In the genomic region with DNA sequence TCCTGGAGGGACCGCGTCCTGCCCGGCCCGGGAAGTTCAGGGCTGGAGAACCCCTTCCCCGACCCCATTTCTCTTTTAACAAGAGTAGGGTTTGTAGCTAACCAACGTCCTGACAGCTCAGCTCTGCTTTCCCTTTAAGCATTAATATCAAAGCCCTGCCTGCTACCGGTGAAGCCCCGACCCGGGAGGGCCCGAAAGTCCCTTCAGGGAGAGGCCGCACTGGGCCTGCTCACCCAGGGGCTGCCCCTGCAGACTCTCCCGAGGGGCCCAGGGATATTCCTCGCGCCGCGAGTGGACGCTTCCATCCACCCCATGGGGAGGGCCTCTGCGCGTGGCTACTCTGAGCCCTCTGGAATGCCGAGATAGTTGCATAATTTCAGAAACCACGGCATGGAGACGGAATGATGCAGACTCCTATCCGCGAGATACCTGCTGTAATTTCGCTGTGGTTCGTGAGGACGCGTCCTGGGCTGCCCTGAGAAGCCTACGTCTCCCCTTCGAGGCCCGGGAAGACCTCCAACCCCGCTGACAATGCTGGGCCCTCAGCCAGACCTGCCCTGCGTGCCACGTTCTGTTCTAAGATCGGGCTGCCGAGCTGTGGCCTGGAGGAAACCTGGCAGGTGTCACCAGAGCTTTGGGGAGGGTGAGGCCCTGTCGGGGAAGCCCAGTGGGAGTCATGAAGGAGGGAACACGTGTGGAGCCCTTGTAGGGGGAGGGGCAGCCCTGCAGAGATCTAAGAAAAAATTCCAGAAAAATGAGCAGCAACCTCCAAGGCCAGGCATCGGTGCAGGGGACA, we compare ENCODE assay signal across 8 cellular contexts. TPM values are rescaled to one million over a fixed set of nuclear protein-coding genes. Genes with fewer than 3 reads are reported as not detected.
DNase-seq lines count a peak whose midpoint lies in the region; ATAC-seq and TF ChIP-seq lines count a peak whose summit lies in the region.

No MANE protein-coding gene starts in this region.

- WGBS in body of pancreas, 2 donors, result 21 to 29% methylated on average over 7 to 39 of the region's 39 CpGs

- intact Hi-C loops in body of pancreas (cut with DNase I), result loop anchor here (5.0 kb wide), 1 partner anchor 92 kb away; no protein-coding TSS in a partner anchor

- ATAC-seq in HG02763 (IDR thresholded peaks at IDR 0.05; ENCODE audit: unreplicated experiment), result peak; percentile 3
- no peak for ATAC-seq in body of pancreas

- peak in 2 of 3 donors; percentile 41 to 47 for TF ChIP-seq POLR2A in body of pancreas (IDR thresholded peaks at IDR 0.05)

- DNase-seq in GM13976 (ENCODE audit: low spot score), result peak; percentile 87
- DNase-seq in RPMI8226, result peak; percentile 61
- DNase-seq in body of pancreas, result peak; percentile 46 to 54 (median 51)
- DNase-seq in iris pigment epithelial cell (ENCODE audit: low read depth), result peak; percentile 74
- DNase-seq in stimulated activated CD4-positive, alpha-beta T cell treated with anti-CD3 and anti-CD28 coated beads, Interleukin-1b, Interleukin-23, amount 100 ng/mL, for 48 hours, result peak; percentile 48
- DNase-seq in NOMO-1 treated with dmso at 0.1 percent for 144 hours (lab: John Stamatoyannopoulos, UW; ENCODE audit: unreplicated experiment), result no peak
- DNase-seq in DMS153 treated with DMSO at 0.1 percent for 48 hours (lab: John Stamatoyannopoulos, UW; ENCODE audit: unreplicated experiment), result no peak

- in situ Hi-C loops in GM13976 (cut with MboI; ENCODE audit: low sequenced_read_pairs, unreplicated experiment), result no loop called here

- peak overlapping the region; percentile 93 to 99 (median 98) for H3K27ac ChIP-seq in body of pancreas

- peaks cover 46% of the 10 kb centered on the region for H3K4me1 ChIP-seq in body of pancreas

- H3K9me3 ChIP-seq in body of pancreas, result no peaks in the 10 kb centered on the region

- H3K36me3 ChIP-seq in body of pancreas (replicated peaks in 1 of 2; ENCODE audit: insufficient read depth in 1 of 2, low read depth in 2 of 2), result no peaks in the 10 kb centered on the region

- TF ChIP-seq CTCF in GM13976 (IDR thresholded peaks at IDR 0.05; ENCODE audit: borderline replicate concordance, control extremely low read depth, extremely low read depth, insufficient read depth, missing control alignments) (no peak), body of pancreas (IDR thresholded peaks at IDR 0.05) (no peak)

- peak overlapping the region; percentile 25 to 32 for H3K4me3 ChIP-seq in body of pancreas

- no peaks in the 10 kb centered on the region for H3K27me3 ChIP-seq in body of pancreas

RNA-seq across cellular contexts. Expression of a gene that starts 1.0 kb away (rescaled TPM):
- 100 to 1,000 TPM; 148 to 458 TPM for total RNA-seq in body of pancreas

RNA-seq across cellular contexts. Expression of a gene that starts 39.8 kb away (rescaled TPM):
- 10 to 100 TPM; 68.7 to 88.0 TPM for total RNA-seq in body of pancreas

Comparison
In these comparisons a context has a peak if more than half of its experiments do, and no peak if none do; other contexts are left out.
1. DNase-seq: peak in GM13976 (single experiment), RPMI8226 (single experiment), body of pancreas (4 of 4), iris pigment epithelial cell (single experiment) and stimulated activated CD4-positive, alpha-beta T cell treated with anti-CD3 and anti-CD28 coated beads, Interleukin-1b, Interleukin-23, amount 100 ng/mL, for 48 hours (single experiment); none in NOMO-1 treated with dmso at 0.1 percent for 144 hours (single experiment) and DMS153 treated with DMSO at 0.1 percent for 48 hours (single experiment).